ENCODE assay signal across 9 cellular contexts in the genomic region with DNA sequence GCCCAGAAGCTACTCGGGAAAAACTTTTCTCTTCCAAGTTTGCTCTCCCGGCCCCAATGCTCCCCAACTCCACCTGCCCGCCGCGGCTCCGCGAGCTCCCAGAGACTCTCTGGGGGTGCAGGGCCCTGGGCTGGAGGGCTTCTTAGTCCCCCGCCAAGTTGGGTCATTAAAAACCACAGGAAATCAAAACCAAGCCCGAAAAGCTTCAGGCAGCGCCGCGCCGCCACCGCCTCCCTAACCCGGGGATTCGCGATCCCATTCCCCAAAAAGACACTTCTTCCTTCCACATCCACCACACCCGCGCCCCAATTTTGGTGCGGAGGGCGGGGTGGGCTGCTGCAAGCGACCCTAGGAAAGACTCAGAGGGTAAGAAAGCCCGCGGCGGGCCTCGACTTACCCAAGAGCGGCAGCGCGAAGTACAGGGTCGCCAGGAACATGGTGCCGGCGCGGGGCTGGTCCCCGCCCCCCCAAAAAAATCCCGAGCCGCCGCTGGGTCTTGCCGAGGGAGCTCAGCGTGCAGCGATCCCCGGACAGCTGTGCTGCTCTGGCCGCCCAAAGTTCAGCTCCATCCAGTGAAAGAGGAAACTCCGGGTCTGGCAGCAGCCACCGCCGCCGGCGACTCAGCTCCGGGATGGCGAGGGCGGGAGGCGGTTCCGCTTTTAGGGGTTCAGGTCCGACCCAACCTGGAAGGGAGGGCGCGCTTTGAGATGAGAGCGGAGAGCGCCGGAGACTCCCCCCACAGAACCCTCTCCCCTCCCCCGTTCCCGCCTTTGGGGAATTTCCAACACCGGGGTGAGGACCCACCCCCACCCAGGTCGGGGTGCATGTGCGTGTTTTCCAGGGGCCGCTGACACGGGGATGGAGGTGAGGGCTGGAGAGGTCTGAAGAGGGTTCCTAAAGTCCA. TPM values are rescaled to one million over a fixed set of nuclear protein-coding genes. Genes with fewer than 3 reads are reported as not detected.
DNase-seq lines count a peak whose midpoint lies in the region; ATAC-seq, FAIRE-seq and TF ChIP-seq lines count a peak whose summit lies in the region.
"Had no signal": no experiment of that assay in that cellular context is flagged by ENCODE, and none has a peak within 500 bp of the region (broad histone marks: within the 10 kb centered on the region; RNA-seq: fewer than 3 reads in every experiment).

No MANE protein-coding gene starts in this region.

- no peak for DNase-seq in stimulated activated naive CD8-positive, alpha-beta T cell treated with anti-CD3 and anti-CD28 coated beads, Interleukin-15, amount 100 ng/mL, for 72 hours
- DNase-seq in stimulated activated naive CD8-positive, alpha-beta T cell treated with anti-CD3 and anti-CD28 coated beads, Interleukin-15, Interleukin-2, amounts not matched to agents 100 U/mL and 50 U/mL, for 24 hours: no peak
- DNase-seq in ecto neural progenitor cell (ENCODE audit: low spot score): peak; percentile 67
- DNase-seq in mesothelial cell of epicardium (ENCODE audit: low spot score in 2 of 2, unreplicated experiment in 2 of 2): peak in 1 of 2 experiments; percentile 55
- DNase-seq in GM19239 (ENCODE audit: insufficient read length, low spot score): no peak
- DNase-seq in germinal center (ENCODE audit: low spot score): no peak

- FAIRE-seq in GM19239 (lab: Jason Lieb, UNC): no peak
- FAIRE-seq: bronchial epithelial cell had no signal

- peaks cover 30% of the 10 kb centered on the region for H3K4me1 Mint-ChIP-seq in stimulated activated naive CD8-positive, alpha-beta T cell treated with anti-CD3 and anti-CD28 coated beads, Interleukin-15, amount 100 ng/mL, for 72 hours
- H3K4me1 Mint-ChIP-seq in mesothelial cell of epicardium: peaks cover 20% of the 10 kb centered on the region

- peaks cover 88% of the 10 kb centered on the region for H3K27me3 Mint-ChIP-seq in stimulated activated naive CD8-positive, alpha-beta T cell treated with anti-CD3 and anti-CD28 coated beads, Interleukin-15, amount 100 ng/mL, for 72 hours
- H3K27me3 Mint-ChIP-seq in mesothelial cell of epicardium (ENCODE audit: low read depth): peaks cover 26% of the 10 kb centered on the region

- H3K4me3 Mint-ChIP-seq in stimulated activated naive CD8-positive, alpha-beta T cell treated with anti-CD3 and anti-CD28 coated beads, Interleukin-15, amount 100 ng/mL, for 72 hours: peak overlapping the region; percentile 68 to 70
- peak overlapping the region; percentile 82 for H3K4me3 Mint-ChIP-seq in mesothelial cell of epicardium

- no peaks in the 10 kb centered on the region for H3K9me3 Mint-ChIP-seq in stimulated activated naive CD8-positive, alpha-beta T cell treated with anti-CD3 and anti-CD28 coated beads, Interleukin-15, amount 100 ng/mL, for 72 hours
- no peaks in the 10 kb centered on the region for H3K9me3 Mint-ChIP-seq in mesothelial cell of epicardium

- H3K36me3 Mint-ChIP-seq in mesothelial cell of epicardium: peaks cover 2% of the 10 kb centered on the region

- ATAC-seq in stimulated activated naive CD8-positive, alpha-beta T cell treated with anti-CD3 and anti-CD28 coated beads, Interleukin-15, amount 100 ng/mL, for 72 hours: no peak
- ATAC-seq in stimulated activated naive CD8-positive, alpha-beta T cell treated with anti-CD3 and anti-CD28 coated beads, Interleukin-15, Interleukin-2, amounts not matched to agents 100 U/mL and 50 U/mL, for 24 hours: no peak
- ATAC-seq in HG03139 (IDR thresholded peaks at IDR 0.05; ENCODE audit: unreplicated experiment): no peak
- no peak for ATAC-seq in GM18870 (IDR thresholded peaks at IDR 0.05; ENCODE audit: unreplicated experiment)

- H3K27ac Mint-ChIP-seq in stimulated activated naive CD8-positive, alpha-beta T cell treated with anti-CD3 and anti-CD28 coated beads, Interleukin-15, amount 100 ng/mL, for 72 hours: no peak overlapping the region
- no peak overlapping the region for H3K27ac Mint-ChIP-seq in mesothelial cell of epicardium

- TF ChIP-seq CTCF in mesothelial cell of epicardium (IDR thresholded peaks at IDR 0.05; ENCODE audit: unreplicated experiment): no peak

RNA-seq across cellular contexts. Expression of a gene that starts 1.2 kb away (rescaled TPM):
- total RNA-seq in mesothelial cell of epicardium: 38.7 to 42.4 TPM (median 40.8 TPM) in 3 replicates

RNA-seq across cellular contexts. Expression of a gene that starts 52.4 kb away (rescaled TPM):
- not detected in 3 replicates for total RNA-seq in mesothelial cell of epicardium
- total RNA-seq: bronchial epithelial cell had no signal
